ENCODE assay signal across 8 cellular contexts in the genomic region with DNA sequence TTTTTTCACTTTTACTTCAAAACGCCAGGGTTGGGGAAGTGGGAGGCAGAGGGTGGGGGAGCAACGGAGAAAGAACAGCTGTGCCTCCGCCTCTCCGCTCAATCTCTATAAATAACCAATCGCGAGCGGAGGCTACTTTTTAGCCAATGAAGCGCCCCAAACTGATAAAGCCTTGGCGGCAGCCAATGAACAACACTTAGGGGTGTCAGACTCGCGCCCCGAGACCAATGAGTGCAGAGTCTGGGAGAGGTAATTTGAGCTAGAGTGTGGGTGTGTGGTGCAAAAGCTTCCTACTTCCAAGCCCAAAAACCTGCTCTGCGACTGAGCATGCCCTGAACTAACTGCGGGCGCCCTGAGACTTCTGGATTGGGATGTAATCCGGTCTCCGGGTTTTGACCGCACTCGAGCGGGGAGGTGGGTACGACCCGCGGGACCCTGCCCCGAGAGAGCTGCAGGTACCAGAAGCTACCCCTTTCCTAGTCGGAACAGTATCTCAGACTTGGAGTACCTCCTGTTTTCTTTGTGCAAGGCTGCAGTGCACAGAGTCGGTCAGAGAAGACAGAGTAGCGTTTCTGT. TPM values are rescaled to one million over a fixed set of nuclear protein-coding genes. Genes with fewer than 3 reads are reported as not detected.
DNase-seq lines count a peak whose midpoint lies in the region; ATAC-seq and TF ChIP-seq lines count a peak whose summit lies in the region.

No MANE protein-coding gene starts in this region.

- H3K36me3 ChIP-seq in smooth muscle cell (ENCODE audit: low read depth), result no peaks in the 10 kb centered on the region

- H3K27me3 ChIP-seq in smooth muscle cell (ENCODE audit: low read depth), result no peaks in the 10 kb centered on the region

- DNase-seq in A172 (ENCODE audit: low spot score), result peak; percentile 100
- DNase-seq in NCI-H2171 (lab: John Stamatoyannopoulos, UW), result peak; percentile 22
- peak; percentile 100 for DNase-seq in cardiac fibroblast (ENCODE audit: low read depth in 2 of 2)
- peak; percentile 93 for DNase-seq in iPS-NIHi7 (ENCODE audit: extremely low spot score)
- DNase-seq in smooth muscle cell (lab: John Stamatoyannopoulos, UW; ENCODE audit: unreplicated experiment), result peak; percentile 78

- no peaks in the 10 kb centered on the region for H3K9me3 ChIP-seq in smooth muscle cell (replicated peaks; ENCODE audit: low read depth)

- H4K20me1 ChIP-seq in smooth muscle cell (ENCODE audit: low read depth), result peaks cover 40% of the 10 kb centered on the region

- ATAC-seq in GM18520 (IDR thresholded peaks at IDR 0.05; ENCODE audit: unreplicated experiment) (peak; percentile 80), HG03064 (IDR thresholded peaks at IDR 0.05; ENCODE audit: low read depth, unreplicated experiment) (peak; percentile 73)

- WGBS in smooth muscle cell (ENCODE audit: low lambda C conversion rate), result under 1% methylated on average over 27 of the region's 27 CpGs

- peaks cover 41% of the 10 kb centered on the region for H3K79me2 ChIP-seq in smooth muscle cell (ENCODE audit: low read depth)

- H3K4me3 ChIP-seq in WI38 (ENCODE audit: low read depth, low read length) (peak overlapping the region; percentile 90), cardiac fibroblast (replicated peaks in 1 of 2; ENCODE audit: low read depth in 2 of 2, low read length in 2 of 2) (peak overlapping the region; percentile 85 to 93), smooth muscle cell (peak overlapping the region; percentile 98)

- no peaks in the 10 kb centered on the region for H3F3A ChIP-seq in smooth muscle cell (ENCODE audit: low read depth)

- peak overlapping the region; percentile 85 for H2AFZ ChIP-seq in smooth muscle cell (ENCODE audit: low read depth)

- H3K4me2 ChIP-seq in smooth muscle cell, result peak overlapping the region; percentile 94

- H3K9ac ChIP-seq in smooth muscle cell (ENCODE audit: low read depth), result peak overlapping the region; percentile 91

- peak overlapping the region; percentile 97 for H3K27ac ChIP-seq in smooth muscle cell (ENCODE audit: low read depth)

- TF ChIP-seq CTCF in WI38 (IDR thresholded peaks at IDR 0.05; ENCODE audit: low read depth, low read length), result no peak
- TF ChIP-seq CTCF in cardiac fibroblast (IDR thresholded peaks at IDR 0.05; ENCODE audit: low read depth, low read length), result no peak
- TF ChIP-seq CTCF in smooth muscle cell (IDR thresholded peaks at IDR 0.05; ENCODE audit: borderline replicate concordance, insufficient read depth, poor library complexity, severe bottlenecking), result no peak

- peaks cover 19% of the 10 kb centered on the region for H3K4me1 ChIP-seq in smooth muscle cell (ENCODE audit: low read depth)

RNA-seq across cellular contexts. Expression of gene RAP2B, which starts 0.8 kb away (rescaled TPM):
- total RNA-seq in A172 (2014; rRNA removed; shearing (Covaris generic)), result 11.6 and 15.9 TPM in 2 replicates
- total RNA-seq in smooth muscle cell, result 29.0 and 29.2 TPM in 2 replicates
- polyA plus RNA-seq in smooth muscle cell, result 10.7 and 21.7 TPM in 2 replicates

Comparison
In these comparisons a context has a peak if more than half of its experiments do, and no peak if none do; other contexts are left out.
1. Peak in every context shown above with its lines: DNase-seq, ATAC-seq, H3K4me3 ChIP-seq and H3K27ac ChIP-seq.
2. DNase-seq: peak in every context shown above with its lines; median percentile 100 in A172; 100 in cardiac fibroblast; 93 in iPS-NIHi7; 78 in smooth muscle cell; 22 in NCI-H2171.